In genomic region chr15:31338879-31339557, GRCh38 we compare ENCODE assay signal across 9 cellular contexts. TPM values are rescaled to one million over a fixed set of nuclear protein-coding genes. Genes with fewer than 3 reads are reported as not detected.
DNase-seq lines count a peak whose midpoint lies in the region; ATAC-seq and TF ChIP-seq lines count a peak whose summit lies in the region.
"Had no signal": no experiment of that assay in that cellular context is flagged by ENCODE, and none has a peak within 500 bp of the region (broad histone marks: within the 10 kb centered on the region; RNA-seq: fewer than 3 reads in every experiment).

No MANE protein-coding gene starts in this region.

- H3K4me1 ChIP-seq in ACC112 (ENCODE audit: control insufficient read depth, insufficient read depth, low read length, unreplicated experiment) (peaks cover 29% of the 10 kb centered on the region), tibial artery (peaks cover 0 to 91% (median 65%) of the 10 kb centered on the region in 4 donors)
- H3K4me1 ChIP-seq: HAP-1 had no signal

- H3K27me3 ChIP-seq in ACC112 (ENCODE audit: insufficient read depth, low read length) (no peaks in the 10 kb centered on the region), tibial artery (no peaks in the 10 kb centered on the region)

- H3K27ac Mint-ChIP-seq in chondrocyte (ENCODE audit: unreplicated experiment) (peak overlapping the region; percentile 97), memory B cell (peak overlapping the region; percentile 74)

- no peaks in the 10 kb centered on the region for H3K36me3 ChIP-seq in ACC112 (ENCODE audit: insufficient read depth, low read length)
- no peaks in the 10 kb centered on the region for H3K36me3 ChIP-seq in tibial artery
- H3K36me3 ChIP-seq: HAP-1 had no signal

- DNase-seq in RPMI7951 (ENCODE audit: low read depth) (peak; percentile 99), chondrocyte (ENCODE audit: low spot score) (no peak), memory B cell (ENCODE audit: low spot score in 2 of 2) (no peak), tibial artery (peak; percentile 79 to 89), retina (no peak)

- peaks cover 82% of the 10 kb centered on the region for H3K79me2 ChIP-seq in ACC112 (ENCODE audit: control insufficient read depth, insufficient read depth, low read length, unreplicated experiment)

- H3K4me3 ChIP-seq in ACC112 (ENCODE audit: low read depth, low read length) (peak overlapping the region; percentile 31), tibial artery (no peak overlapping the region)
- H3K4me3 ChIP-seq: HAP-1 had no signal

- H3K4me1 Mint-ChIP-seq in chondrocyte (ENCODE audit: low read depth) (peaks cover 65% of the 10 kb centered on the region), memory B cell (peaks cover 73% of the 10 kb centered on the region)

- intact Hi-C loops in tibial artery (cut with DNase I; ENCODE audit: low total_unique reads): no loop called here

- H3K9me3 ChIP-seq in tibial artery: no peaks in the 10 kb centered on the region
- H3K9me3 ChIP-seq: HAP-1 had no signal

- H3K9me3 Mint-ChIP-seq in chondrocyte (ENCODE audit: low read depth) (no peaks in the 10 kb centered on the region), memory B cell (no peaks in the 10 kb centered on the region)

- no peaks in the 10 kb centered on the region for H3K27me3 Mint-ChIP-seq in chondrocyte (ENCODE audit: low read depth)
- H3K27me3 Mint-ChIP-seq in memory B cell: no peaks in the 10 kb centered on the region

- H3K36me3 Mint-ChIP-seq in chondrocyte (ENCODE audit: low read depth) (no peaks in the 10 kb centered on the region), memory B cell (no peaks in the 10 kb centered on the region)

- H2AFZ ChIP-seq in ACC112 (ENCODE audit: low read length, unreplicated experiment): no peak overlapping the region

- ATAC-seq in GM18502 (IDR thresholded peaks at IDR 0.05; ENCODE audit: poor library complexity, unreplicated experiment) (peak; percentile 38), HG03095 (IDR thresholded peaks at IDR 0.05; ENCODE audit: unreplicated experiment) (peak; percentile 46), memory B cell (ENCODE audit: low read depth) (peak; percentile 18)

- H3K27ac ChIP-seq in ACC112 (ENCODE audit: low read depth, low read length): peak overlapping the region; percentile 98
- peak overlapping the region; percentile 71 to 72 for H3K27ac ChIP-seq in tibial artery

- H3K4me3 Mint-ChIP-seq in chondrocyte (ENCODE audit: unreplicated experiment) (peak overlapping the region; percentile 52), memory B cell (peak overlapping the region; percentile 56)

- no peak for TF ChIP-seq CTCF in chondrocyte (IDR thresholded peaks at IDR 0.05)
- TF ChIP-seq CTCF in tibial artery (IDR thresholded peaks at IDR 0.05): no peak

RNA-seq across cellular contexts. Expression of gene KLF13, which starts 12.4 kb away (rescaled TPM):
- total RNA-seq in RPMI7951 (2014; rRNA removed; shearing (Covaris generic)): 60.3 and 75.6 TPM in 2 replicates
- 54.2 to 59.1 TPM (median 58.4 TPM) in 3 replicates for total RNA-seq in chondrocyte

Comparison
In these comparisons a context has a peak if more than half of its experiments do, and no peak if none do; other contexts are left out.
1. DNase-seq: peak in RPMI7951 (single experiment) and tibial artery (2 of 2); none in chondrocyte (single experiment), memory B cell (0 of 2) and retina (single experiment).
2. Peak in every context shown above with its lines, with median percentiles within 50 percentile points of each other: ATAC-seq.